Comparison of ENCODE assay signal across 1 cellular context in genomic region chr19:50908311-50908710, GRCh38.
TF ChIP-seq lines count a peak whose summit lies in the region.

No MANE protein-coding gene starts in this region.

TF ChIP-seq in WTC11, 78 proteins besides CTCF, POLR2A, EP300 and RAD21 (continued from another document):
- TF ChIP-seq ATF6 (CRISPR knock-in tag; IDR thresholded peaks at IDR 0.05) (no peak), ETV6 (CRISPR knock-in tag; IDR thresholded peaks at IDR 0.05) (no peak), HMGA2 (CRISPR knock-in tag; IDR thresholded peaks at IDR 0.05) (no peak), ZBTB21 (CRISPR knock-in tag; IDR thresholded peaks at IDR 0.05; ENCODE audit: borderline replicate concordance) (no peak), ELF4 (CRISPR knock-in tag; IDR thresholded peaks at IDR 0.05; ENCODE audit: low read depth) (no peak), ZNF423 (CRISPR knock-in tag; IDR thresholded peaks at IDR 0.05) (no peak), HMGXB4 (CRISPR knock-in tag; IDR thresholded peaks at IDR 0.05) (no peak), PREB (CRISPR knock-in tag; IDR thresholded peaks at IDR 0.05; ENCODE audit: borderline replicate concordance) (no peak), FOXK1 (CRISPR knock-in tag; IDR thresholded peaks at IDR 0.05) (no peak), CREB1 (CRISPR knock-in tag; IDR thresholded peaks at IDR 0.05) (no peak), NR2C2 (CRISPR knock-in tag; IDR thresholded peaks at IDR 0.05) (no peak), ZNF532 (CRISPR knock-in tag; IDR thresholded peaks at IDR 0.05; ENCODE audit: borderline replicate concordance) (no peak), SMAD4 (CRISPR knock-in tag; IDR thresholded peaks at IDR 0.05) (no peak), AR (CRISPR knock-in tag; IDR thresholded peaks at IDR 0.05) (no peak), KAT7 (CRISPR knock-in tag; IDR thresholded peaks at IDR 0.05; ENCODE audit: borderline replicate concordance) (no peak), SOX15 (CRISPR knock-in tag; IDR thresholded peaks at IDR 0.05) (no peak), NR1H2 (CRISPR knock-in tag; IDR thresholded peaks at IDR 0.05) (no peak), RORB (CRISPR knock-in tag; IDR thresholded peaks at IDR 0.05) (no peak)
